In the genomic region with DNA sequence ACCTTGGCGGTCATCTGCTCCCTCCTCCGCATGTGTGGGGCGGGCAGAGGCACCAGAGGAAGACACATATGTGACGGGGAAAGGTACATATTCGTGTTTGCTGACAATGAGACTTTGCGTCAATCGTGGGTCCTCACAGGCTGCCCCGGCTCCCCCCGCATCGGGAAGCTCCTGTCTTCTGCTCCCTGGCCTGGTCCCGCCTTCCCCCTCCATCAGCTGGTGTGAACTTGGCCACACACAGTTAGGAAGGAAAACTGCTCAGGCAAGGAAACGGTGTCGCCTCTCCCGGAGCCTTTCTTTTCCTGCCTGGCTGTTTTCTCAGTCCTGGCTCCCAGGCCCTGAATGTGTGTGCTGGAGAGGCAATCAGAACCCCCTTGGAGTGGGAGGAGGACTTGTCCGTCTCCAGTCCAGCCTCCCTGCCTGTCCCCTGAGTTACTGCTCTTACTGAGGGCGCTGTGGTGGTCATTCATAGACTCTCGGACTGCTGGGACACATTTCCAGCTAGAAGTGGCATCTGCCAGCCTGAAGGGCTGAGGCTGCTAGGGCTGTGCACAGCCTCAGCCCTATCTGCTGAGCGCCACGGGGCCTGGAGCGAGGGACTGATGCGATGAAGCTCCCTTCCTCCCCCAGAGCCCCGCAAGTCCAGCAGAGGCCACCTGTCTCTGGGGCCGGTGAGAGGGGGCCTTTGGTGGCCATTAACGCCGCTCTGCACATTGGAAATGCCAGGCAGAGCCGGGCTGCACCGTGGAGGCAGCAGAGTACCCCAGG, we compare ENCODE assay signal across 1 cellular context.
TF ChIP-seq lines count a peak whose summit lies in the region.

No MANE protein-coding gene starts in this region.

TF ChIP-seq in endothelial cell of umbilical vein, 7 proteins besides CTCF, POLR2A, EP300 and RAD21 (continued from another document):
- TF ChIP-seq GATA2 (IDR thresholded peaks at IDR 0.05; ENCODE audit: insufficient read depth, insufficient read length, low read depth, low read length) (no peak), MYC (IDR thresholded peaks at IDR 0.05; ENCODE audit: low read depth, low read length) (no peak), POLR2AphosphoS5 (IDR thresholded peaks at IDR 0.05; ENCODE audit: insufficient read depth, low read depth, low read length) (no peak), FOS (IDR thresholded peaks at IDR 0.05; ENCODE audit: borderline replicate concordance, insufficient read depth, low read length) (no peak), JUN (IDR thresholded peaks at IDR 0.05; ENCODE audit: borderline replicate concordance, insufficient read depth, insufficient read length, low read depth) (no peak)
